ENCODE assay signal across 1 cellular context in genomic region chr6:31158140-31158862, GRCh38.
TF ChIP-seq lines count a peak whose summit lies in the region.

TSS of gene TCF19 (plus strand) at chr6:31158589. CDS start at chr6:31159470, 881 bp downstream.

TF ChIP-seq in HepG2, 621 proteins besides CTCF, POLR2A, EP300 and RAD21 (continued from another document and continues in another):
- no peak for TF ChIP-seq FUBP1 (CRISPR knock-in tag; IDR thresholded peaks at IDR 0.05; ENCODE audit: borderline replicate concordance)
- no peak for TF ChIP-seq CENPT (CRISPR knock-in tag; IDR thresholded peaks at IDR 0.05; ENCODE audit: low read depth)
- TF ChIP-seq SMARCC2 (IDR thresholded peaks at IDR 0.05): no peak
- TF ChIP-seq ZNF639 (CRISPR knock-in tag; conservative IDR thresholded peaks at IDR 0.05): no peak
- TF ChIP-seq ZBTB14 (CRISPR knock-in tag; IDR thresholded peaks at IDR 0.05): no peak
- no peak for TF ChIP-seq ZNF382 (CRISPR knock-in tag; IDR thresholded peaks at IDR 0.05; ENCODE audit: borderline replicate concordance)
- TF ChIP-seq PHF5A (CRISPR knock-in tag; IDR thresholded peaks at IDR 0.05; ENCODE audit: low read depth, unreplicated experiment): no peak
- peak; percentile 99 for TF ChIP-seq HDAC1 (CRISPR knock-in tag; IDR thresholded peaks at IDR 0.05)
- peak; percentile 88 for TF ChIP-seq SIN3B (IDR thresholded peaks at IDR 0.05; ENCODE audit: low read length)
- no peak for TF ChIP-seq PRMT3 (CRISPR knock-in tag; IDR thresholded peaks at IDR 0.05; ENCODE audit: borderline replicate concordance, low read depth)
- no peak for TF ChIP-seq ZBTB1 (CRISPR knock-in tag; IDR thresholded peaks at IDR 0.05; ENCODE audit: borderline replicate concordance)
- TF ChIP-seq STAT6 (CRISPR knock-in tag; IDR thresholded peaks at IDR 0.05; ENCODE audit: borderline replicate concordance): peak; percentile 47; the same call in 1 of the 2 replicates
- no peak; the same call in 1 of the 2 replicates for TF ChIP-seq ZNF275 (CRISPR knock-in tag; IDR thresholded peaks at IDR 0.05; ENCODE audit: borderline replicate concordance)
- no peak for TF ChIP-seq EHMT2 (IDR thresholded peaks at IDR 0.05; ENCODE audit: borderline replicate concordance, low read depth, low read length)
- TF ChIP-seq TCF7 (IDR thresholded peaks at IDR 0.05; ENCODE audit: low read depth): no peak
- no peak for TF ChIP-seq SMARCE1 (IDR thresholded peaks at IDR 0.05; ENCODE audit: borderline replicate concordance)
- no peak for TF ChIP-seq SATB2 (CRISPR knock-in tag; IDR thresholded peaks at IDR 0.05)
- TF ChIP-seq ZNF556 (CRISPR knock-in tag; IDR thresholded peaks at IDR 0.05; ENCODE audit: borderline replicate concordance): no peak; the same call in 1 of the 2 replicates
- no peak for TF ChIP-seq ATM (IDR thresholded peaks at IDR 0.05; ENCODE audit: borderline replicate concordance)
- no peak for TF ChIP-seq KDM3A (CRISPR knock-in tag; IDR thresholded peaks at IDR 0.05; ENCODE audit: low read depth)
- TF ChIP-seq ZNF616 (CRISPR knock-in tag; IDR thresholded peaks at IDR 0.05; ENCODE audit: low read depth): no peak
- no peak for TF ChIP-seq ARNTL (CRISPR knock-in tag; IDR thresholded peaks at IDR 0.05)
- no peak for TF ChIP-seq MLLT10 (CRISPR knock-in tag; IDR thresholded peaks at IDR 0.05)
- TF ChIP-seq GABPB1 (CRISPR knock-in tag; IDR thresholded peaks at IDR 0.05): peak; percentile 82
- TF ChIP-seq RNF2 (conservative IDR thresholded peaks at IDR 0.05; ENCODE audit: low read depth): no peak
- TF ChIP-seq ZNF24 (IDR thresholded peaks at IDR 0.05): no peak
- TF ChIP-seq ZNF644 (CRISPR knock-in tag; IDR thresholded peaks at IDR 0.05; ENCODE audit: low read depth): no peak
- peak; percentile 72; the same call in 1 of the 2 replicates for TF ChIP-seq KDM5A (IDR thresholded peaks at IDR 0.05; ENCODE audit: borderline replicate concordance, low read length)
- TF ChIP-seq HINFP (CRISPR knock-in tag; IDR thresholded peaks at IDR 0.05; ENCODE audit: low read depth): no peak
- TF ChIP-seq AGO2 (optimal IDR thresholded peaks at IDR 0.05; ENCODE audit: low read depth, low read length): no peak
- TF ChIP-seq ZNF318 (CRISPR knock-in tag; IDR thresholded peaks at IDR 0.05): no peak
- no peak for TF ChIP-seq ZNF17 (CRISPR knock-in tag; IDR thresholded peaks at IDR 0.05)
- no peak for TF ChIP-seq ZNF333 (CRISPR knock-in tag; IDR thresholded peaks at IDR 0.05; ENCODE audit: borderline replicate concordance)
- peak; percentile 74; the same call in 1 of the 2 replicates for TF ChIP-seq RFXAP (CRISPR knock-in tag; IDR thresholded peaks at IDR 0.05; ENCODE audit: borderline replicate concordance)
- TF ChIP-seq ZNF143 (CRISPR knock-in tag; IDR thresholded peaks at IDR 0.05): no peak
- TF ChIP-seq ZBTB7B (CRISPR knock-in tag; IDR thresholded peaks at IDR 0.05): 0 out of 2 replicates have a peak, but pooled peaks have one; percentile 15
- TF ChIP-seq IKZF1 (IDR thresholded peaks at IDR 0.05): no peak
- 0 out of 2 replicates have a peak, but pooled peaks have one; percentile 77 for TF ChIP-seq ZNF691 (CRISPR knock-in tag; IDR thresholded peaks at IDR 0.05; ENCODE audit: borderline replicate concordance, low read depth)
- peak; percentile 94 for TF ChIP-seq ARNT2 (CRISPR knock-in tag; IDR thresholded peaks at IDR 0.05; ENCODE audit: low read depth)
- TF ChIP-seq PTBP1 (IDR thresholded peaks at IDR 0.05; ENCODE audit: low read depth, low read length, poor library complexity, severe bottlenecking): peak; percentile 32
